14 cellular contexts compared by ENCODE assay signal in the genomic region with DNA sequence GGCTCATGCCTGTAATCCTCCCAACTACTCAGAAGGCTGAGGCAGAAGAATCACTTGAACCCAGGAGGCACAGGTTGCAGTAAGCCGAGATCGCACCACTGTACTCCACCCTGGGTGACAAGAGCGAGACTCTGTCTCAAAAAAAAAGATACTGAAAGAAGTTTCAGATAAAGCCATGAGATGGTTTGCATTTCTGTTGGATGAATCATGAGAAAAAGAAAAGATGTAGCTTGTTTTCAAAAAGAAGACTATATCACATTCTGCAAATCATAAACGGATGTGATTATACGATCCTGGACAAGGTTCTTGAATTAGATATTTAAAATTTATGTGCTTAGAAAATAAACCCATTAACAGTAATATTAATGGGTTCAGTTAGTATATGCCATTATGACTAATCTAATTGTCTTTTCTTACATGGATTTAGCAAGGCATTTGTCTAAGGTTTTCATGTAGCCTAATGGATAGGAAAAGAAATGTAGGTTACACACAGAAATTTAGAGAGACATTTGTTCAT.
"Had no signal": no experiment of that assay in that cellular context is flagged by ENCODE, and none has a peak within 500 bp of the region (broad histone marks: within the 10 kb centered on the region; RNA-seq: fewer than 3 reads in every experiment).

No MANE protein-coding gene starts in this region.

- DNase-seq: activated CD4-positive, alpha-beta T cell treated with anti-CD3 and anti-CD28 coated beads, Interleukin-2, amount 50 U/mL, for 1 hour; activated naive CD4-positive, alpha-beta T cell treated with Interleukin-2 at 50 U/mL for 16 hours; kidney; left ventricle myocardium inferior; natural killer cell; stimulated activated CD4-positive, alpha-beta T cell treated with anti-CD3 and anti-CD28 coated beads, Interleukin-15, amount 100 ng/mL, for 24 hours; stimulated activated CD4-positive, alpha-beta T cell treated with anti-CD3 and anti-CD28 coated beads, Interleukin-4, amount 100 ng/mL, for 1 hour; stimulated activated naive CD4-positive, alpha-beta T cell; substantia nigra; uterus had no signal

- H3K4me3 ChIP-seq: left ventricle myocardium inferior, skin epidermis, tibial nerve, uterus had no signal

- ATAC-seq: activated T-helper 17 cell treated with anti-CD3 and anti-CD28 coated beads, Interleukin-2, amount 50 U/mL, for 72 hours; natural killer cell had no signal

- H3K36me3 ChIP-seq: left ventricle myocardium inferior, neutrophil, tibial nerve, uterus had no signal

- H3K27ac ChIP-seq: left ventricle myocardium inferior, neutrophil, skin epidermis, tibial nerve, uterus had no signal

- H3K27me3 ChIP-seq: neutrophil, tibial nerve, uterus had no signal
